ENCODE assay signal across 28 cellular contexts in genomic region chr3:73839032-73839431, GRCh38.
"Had no signal": no experiment of that assay in that cellular context is flagged by ENCODE, and none has a peak within 500 bp of the region (broad histone marks: within the 10 kb centered on the region; RNA-seq: fewer than 3 reads in every experiment).

No MANE protein-coding gene starts in this region.

- DNase-seq: colonic mucosa; cortex of kidney; dermis blood vessel endothelial cell; dorsolateral prefrontal cortex; effector CD4-positive, alpha-beta T cell; effector CD8-positive, alpha-beta T cell; effector memory CD4-positive, alpha-beta T cell; effector memory CD8-positive, alpha-beta T cell; endodermal cell; erythroblast; esophagus squamous epithelium; foreskin fibroblast; foreskin keratinocyte; foreskin melanocyte; gastrocnemius medialis; glutamatergic neuron; head of caudate nucleus; heart left ventricle; heart right ventricle had no signal

- H3K27me3 ChIP-seq: colonic mucosa, dorsolateral prefrontal cortex, esophagus muscularis mucosa, esophagus squamous epithelium, gastrocnemius medialis, gastroesophageal sphincter, heart left ventricle, heart right ventricle had no signal

- H3K4me1 ChIP-seq: colonic mucosa, esophagus muscularis mucosa, esophagus squamous epithelium, foreskin keratinocyte, gastrocnemius medialis, gastroesophageal sphincter, heart left ventricle, heart right ventricle had no signal

- H3K4me3 Mint-ChIP-seq: dendritic cell treated with granulocyte-macrophage colony-stimulating factor and Interleukin-4, amounts not matched to agents 40 ng/mL and 50 ng/mL, for 4 days; effector memory CD8-positive, alpha-beta T cell; endodermal cell had no signal

- H3K27ac ChIP-seq: colonic mucosa, coronary artery, dorsolateral prefrontal cortex, epithelial cell of prostate, esophagus muscularis mucosa, esophagus squamous epithelium, foreskin keratinocyte, gastrocnemius medialis, gastroesophageal sphincter, heart left ventricle, heart right ventricle had no signal

- FAIRE-seq: colon, endothelial cell of umbilical vein, frontal cortex had no signal

- H3K27me3 Mint-ChIP-seq: dendritic cell treated with granulocyte-macrophage colony-stimulating factor and Interleukin-4, amounts not matched to agents 40 ng/mL and 50 ng/mL, for 4 days; effector memory CD8-positive, alpha-beta T cell had no signal

- H3K4me3 ChIP-seq: colonic mucosa, coronary artery, dorsolateral prefrontal cortex, esophagus muscularis mucosa, esophagus squamous epithelium, gastrocnemius medialis, gastroesophageal sphincter, heart left ventricle, heart right ventricle had no signal

- H3K27ac Mint-ChIP-seq: dendritic cell treated with granulocyte-macrophage colony-stimulating factor and Interleukin-4, amounts not matched to agents 40 ng/mL and 50 ng/mL, for 4 days; effector memory CD8-positive, alpha-beta T cell; endodermal cell had no signal

- H3K36me3 ChIP-seq: colonic mucosa, esophagus muscularis mucosa, esophagus squamous epithelium, gastrocnemius medialis, gastroesophageal sphincter, heart left ventricle, heart right ventricle had no signal

- H3K4me1 Mint-ChIP-seq: endodermal cell had no signal

- H3K9me3 ChIP-seq: colonic mucosa had no signal

- ATAC-seq: effector memory CD8-positive, alpha-beta T cell; esophagus mucosa; foreskin keratinocyte; gastrocnemius medialis; gastroesophageal sphincter; heart left ventricle; heart right ventricle had no signal
